20 cellular contexts compared by ENCODE assay signal in genomic region chr6:28078836-28079235, GRCh38. TPM values are rescaled to one million over a fixed set of nuclear protein-coding genes. Genes with fewer than 3 reads are reported as not detected.
DNase-seq lines count a peak whose midpoint lies in the region; ATAC-seq and TF ChIP-seq lines count a peak whose summit lies in the region.
"Had no signal": no experiment of that assay in that cellular context is flagged by ENCODE, and none has a peak within 500 bp of the region (broad histone marks: within the 10 kb centered on the region; RNA-seq: fewer than 3 reads in every experiment).

No MANE protein-coding gene starts in this region.

- peak; percentile 0 for DNase-seq in MCF 10A (ENCODE audit: unreplicated experiment)
- DNase-seq in breast epithelium (ENCODE audit: low spot score in 2 of 2), result no peak
- no peak for DNase-seq in WTC11 (ENCODE audit: low spot score)
- DNase-seq in immature natural killer cell, result no peak
- DNase-seq in progenitor cell of endocrine pancreas (ENCODE audit: low spot score, unreplicated experiment), result no peak
- no peak for DNase-seq in GM23248
- no peak for DNase-seq in hepatic stellate cell (ENCODE audit: low spot score)
- DNase-seq in endodermal cell, result no peak
- DNase-seq: activated CD4-positive, alpha-beta memory T cell treated with anti-CD3 and anti-CD28 coated beads, Interleukin-2, amount 10 ng/mL, durations not matched to agents 7 days and 5 days; activated T-cell treated with anti-CD3 and anti-CD28 coated beads, Interleukin-2, amount 50 U/mL, for 1 hour; body of pancreas; C1 segment of cervical spinal cord; left ventricle myocardium superior; NCI-H1694 treated with DMSO at 0.1 percent for 48 hours; NCI-H748 treated with DMSO at 0.1 percent for 48 hours; sigmoid colon had no signal

- no peaks in the 10 kb centered on the region for H3K9me2 ChIP-seq in GM23248 (ENCODE audit: insufficient read depth)

- BruUV-seq in MCF 10A (replicated peaks; lab: Mats Ljungman, UMichigan), result no TSS peak

- H3K27ac ChIP-seq in breast epithelium, result no peak overlapping the region
- no peak overlapping the region for H3K27ac ChIP-seq in GM23248
- no peak overlapping the region for H3K27ac ChIP-seq in endodermal cell (ENCODE audit: low read depth, low read length)
- H3K27ac ChIP-seq: sigmoid colon, thoracic aorta had no signal

- H3K36me3 ChIP-seq in breast epithelium, result no peaks in the 10 kb centered on the region
- H3K36me3 ChIP-seq in GM23248 (ENCODE audit: low read depth), result no peaks in the 10 kb centered on the region
- peaks cover 4% of the 10 kb centered on the region for H3K36me3 ChIP-seq in endodermal cell (ENCODE audit: control insufficient read depth, insufficient read depth, low read length)
- H3K36me3 ChIP-seq: sigmoid colon, thoracic aorta had no signal

- H3K27me3 ChIP-seq in breast epithelium, result no peaks in the 10 kb centered on the region
- no peaks in the 10 kb centered on the region for H3K27me3 ChIP-seq in GM23248 (replicated peaks; ENCODE audit: insufficient read depth)
- peaks cover 20% of the 10 kb centered on the region for H3K27me3 ChIP-seq in endodermal cell (ENCODE audit: control insufficient read depth, insufficient read depth, low read length, poor library complexity, severe bottlenecking)
- H3K27me3 ChIP-seq: body of pancreas, sigmoid colon had no signal

- H3K4me3 ChIP-seq in breast epithelium (no peak overlapping the region), GM23248 (no peak overlapping the region), endodermal cell (ENCODE audit: low read length) (no peak overlapping the region)
- H3K4me3 ChIP-seq: body of pancreas, sigmoid colon, thoracic aorta had no signal

- no peak for ATAC-seq in WTC11
- ATAC-seq: body of pancreas, left ventricle myocardium superior, Right ventricle myocardium inferior had no signal

- TF ChIP-seq POLR2A in breast epithelium (IDR thresholded peaks at IDR 0.05), result no peak

- intact Hi-C loops in MCF 10A (cut with micrococcal nuclease), result no loop called here
- intact Hi-C loops in breast epithelium (cut with DNase I; ENCODE audit: low total_unique reads), result no loop called here

- in situ Hi-C loops in GM23248 (cut with MboI), result no loop called here

- H3K4me1 Mint-ChIP-seq in MCF 10A (ENCODE audit: insufficient read depth, unreplicated experiment) (peaks cover 13% of the 10 kb centered on the region), WTC11 (peaks cover 8% of the 10 kb centered on the region), immature natural killer cell (peaks cover 22 to 23% of the 10 kb centered on the region in 2 donors), progenitor cell of endocrine pancreas (ENCODE audit: low read depth) (peaks cover 16% of the 10 kb centered on the region), endodermal cell (peaks cover 4% of the 10 kb centered on the region)

- CTCF ChIA-PET in MCF 10A (lab: Yijun Ruan, JAX) (interaction anchor here (0.6 to 1.2 kb wide), 3 partner anchors 11 to 245 kb away, joined by 3 to 5 read pairs (median 3); no protein-coding TSS in a partner anchor), WTC11 (lab: Charles Lee) (no interaction called here)

- WGBS in GM23248 (ENCODE audit: low coverage in 1 of 2, low lambda C conversion rate in 2 of 2, missing lambda C conversion rate in 2 of 2), 2 experiments, result 55 to 64% methylated on average over 6 of the region's 6 CpGs
- WGBS in endodermal cell (ENCODE audit: insufficient coverage in 1 of 2, insufficient read length in 1 of 2), 2 experiments, result 80 to 90% methylated on average over 3 to 6 of the region's 6 CpGs

- POLR2A ChIA-PET in MCF 10A (lab: Yijun Ruan, JAX), result interaction anchor here (0.6 to 2.4 kb wide), 2 partner anchors 26 to 1794 kb away, joined by 3 to 18 read pairs; a partner anchor contains a TSS
- POLR2A ChIA-PET in WTC11 (lab: Charles Lee), result no interaction called here

- H3K9me3 Mint-ChIP-seq in MCF 10A (ENCODE audit: unreplicated experiment), result no peaks in the 10 kb centered on the region
- peaks cover 14% of the 10 kb centered on the region for H3K9me3 Mint-ChIP-seq in WTC11
- no peaks in the 10 kb centered on the region for H3K9me3 Mint-ChIP-seq in immature natural killer cell
- H3K9me3 Mint-ChIP-seq in progenitor cell of endocrine pancreas (ENCODE audit: low read depth), result peaks cover 15% of the 10 kb centered on the region
- H3K9me3 Mint-ChIP-seq in endodermal cell, result peaks cover 21% of the 10 kb centered on the region
- H3K9me3 Mint-ChIP-seq: activated CD4-positive, alpha-beta memory T cell treated with anti-CD3 and anti-CD28 coated beads, Interleukin-2, amount 10 ng/mL, durations not matched to agents 7 days and 5 days; dendritic cell treated with granulocyte-macrophage colony-stimulating factor and Interleukin-4, amounts not matched to agents 40 ng/mL and 50 ng/mL, for 4 days had no signal

- no peak overlapping the region for H2AFZ ChIP-seq in GM23248

- H4K20me1 ChIP-seq in GM23248 (ENCODE audit: insufficient read depth), result no peaks in the 10 kb centered on the region

- H3K27ac Mint-ChIP-seq in MCF 10A (ENCODE audit: low read depth, unreplicated experiment) (no peak overlapping the region), WTC11 (no peak overlapping the region), immature natural killer cell (peak overlapping the region in 1 of 6 donors; percentile 99), progenitor cell of endocrine pancreas (peak overlapping the region; percentile 50), endodermal cell (no peak overlapping the region)
- H3K27ac Mint-ChIP-seq: activated CD4-positive, alpha-beta memory T cell treated with anti-CD3 and anti-CD28 coated beads, Interleukin-2, amount 10 ng/mL, durations not matched to agents 7 days and 5 days had no signal

- TF ChIP-seq CTCF in MCF 10A (IDR thresholded peaks at IDR 0.05; ENCODE audit: unreplicated experiment) (no peak), breast epithelium (IDR thresholded peaks at IDR 0.05) (no peak), WTC11 (IDR thresholded peaks at IDR 0.05) (no peak), progenitor cell of endocrine pancreas (IDR thresholded peaks at IDR 0.05; ENCODE audit: unreplicated experiment) (no peak), endodermal cell (conservative IDR thresholded peaks at IDR 0.05) (no peak)

- H3K4me3 Mint-ChIP-seq in MCF 10A (ENCODE audit: unreplicated experiment) (no peak overlapping the region), WTC11 (peak overlapping the region; percentile 98; the same call in 1 of the 2 replicates), immature natural killer cell (peak overlapping the region in 4 of 5 donors; percentile 28 to 99 (median 74)), progenitor cell of endocrine pancreas (ENCODE audit: low read depth) (peak overlapping the region; percentile 99), endodermal cell (no peak overlapping the region)

- no peak overlapping the region for H3K4me2 ChIP-seq in GM23248 (ENCODE audit: unreplicated experiment)

- H3K36me3 Mint-ChIP-seq in MCF 10A (ENCODE audit: insufficient read depth, unreplicated experiment) (no peaks in the 10 kb centered on the region), WTC11 (peaks cover 18% of the 10 kb centered on the region), immature natural killer cell (no peaks in the 10 kb centered on the region), progenitor cell of endocrine pancreas (ENCODE audit: insufficient read depth) (peaks cover 17% of the 10 kb centered on the region), endodermal cell (ENCODE audit: low read depth) (peaks cover 17% of the 10 kb centered on the region)

- peaks cover 3% of the 10 kb centered on the region for H3K27me3 Mint-ChIP-seq in MCF 10A (ENCODE audit: insufficient read depth, unreplicated experiment)
- peaks cover under 1% of the 10 kb centered on the region; the same call in 1 of the 2 replicates for H3K27me3 Mint-ChIP-seq in WTC11 (ENCODE audit: low read depth)
- peaks cover 18 to 33% (median 20%) of the 10 kb centered on the region in 3 donors for H3K27me3 Mint-ChIP-seq in immature natural killer cell (ENCODE audit: low read depth in 3 of 3)
- H3K27me3 Mint-ChIP-seq in progenitor cell of endocrine pancreas, result peaks cover under 1% of the 10 kb centered on the region
- peaks cover 24% of the 10 kb centered on the region for H3K27me3 Mint-ChIP-seq in endodermal cell (ENCODE audit: insufficient read depth)

- no peaks in the 10 kb centered on the region for H3K9me3 ChIP-seq in breast epithelium
- no peaks in the 10 kb centered on the region for H3K9me3 ChIP-seq in GM23248 (ENCODE audit: low read depth)
- peaks cover 14% of the 10 kb centered on the region for H3K9me3 ChIP-seq in endodermal cell (ENCODE audit: control insufficient read depth, low read length)
- H3K9me3 ChIP-seq: body of pancreas, sigmoid colon, thoracic aorta had no signal

- H3K4me1 ChIP-seq in breast epithelium (no peaks in the 10 kb centered on the region), GM23248 (ENCODE audit: insufficient read depth) (no peaks in the 10 kb centered on the region; the same call in 1 of the 2 replicates), endodermal cell (ENCODE audit: control insufficient read depth, insufficient read depth, low read length) (no peaks in the 10 kb centered on the region)

- no peaks in the 10 kb centered on the region for H3F3A ChIP-seq in GM23248 (ENCODE audit: insufficient read depth)

- H3K9ac ChIP-seq in GM23248 (no peak overlapping the region), endodermal cell (ENCODE audit: extremely low read depth, low read length, poor library complexity, severe bottlenecking) (no peak overlapping the region)

- no peaks in the 10 kb centered on the region for H3K79me2 ChIP-seq in GM23248 (ENCODE audit: insufficient read depth)

RNA-seq across cellular contexts. Expression of gene ZNF165, which starts 1.5 kb away (rescaled TPM):
- total RNA-seq in MCF 10A (2022) (7.1 and 10.8 TPM in 2 replicates), breast epithelium (1 to 10 TPM in 2 of 3 donors, under 1 TPM in 1; 0.16 to 3.1 (median 2.0) TPM), WTC11 (2021) (8.0 to 9.4 TPM (median 9.2 TPM) in 3 replicates), progenitor cell of endocrine pancreas (9.7 TPM in 2 replicates), endodermal cell (1 to 10 TPM; 5.7 to 7.1 TPM)
- polyA plus RNA-seq in immature natural killer cell (under 1 TPM in 2 of 3 donors, not detected in 1; 0.35 to 0.39 TPM), GM23248 (2016; fragmentation: Nextera tagmentation; extraction: Ambion mirVana) (0.41 and 0.81 TPM in 2 replicates)
- 0.25 and 0.86 TPM in 2 replicates for total RNA-seq in GM23248 (2014; rRNA removed; shearing (Covaris generic))
- 1.7 TPM for polyA plus RNA-seq in endodermal cell (2013, experiment 1 of 2)
- 1.7 TPM for polyA plus RNA-seq in endodermal cell (2013, experiment 2 of 2)

RNA-seq across cellular contexts. Expression of gene ZSCAN16, which starts 45.6 kb away (rescaled TPM):
- total RNA-seq in MCF 10A (2022) (2.6 and 4.4 TPM in 2 replicates), breast epithelium (1 to 10 TPM; 2.7 to 9.8 (median 9.7) TPM), WTC11 (2021) (5.7 to 7.3 TPM (median 7.1 TPM) in 3 replicates), progenitor cell of endocrine pancreas (19.6 and 20.2 TPM in 2 replicates), endodermal cell (1 to 10 TPM; 6.0 to 7.4 TPM)
- polyA plus RNA-seq in immature natural killer cell (10 to 100 TPM in 1 of 3 donors, 1 to 10 TPM in 2; 5.8 to 15.6 (median 9.3) TPM), GM23248 (2016; fragmentation: Nextera tagmentation; extraction: Ambion mirVana) (1.2 TPM in 2 replicates)
- 1.2 and 2.3 TPM in 2 replicates for total RNA-seq in GM23248 (2014; rRNA removed; shearing (Covaris generic))
- 6.1 TPM for polyA plus RNA-seq in endodermal cell (2013, experiment 1 of 2)
- 5.2 TPM for polyA plus RNA-seq in endodermal cell (2013, experiment 2 of 2)
- total RNA-seq: G401 had no signal

Comparison
In these comparisons a context has a peak if more than half of its experiments do, and no peak if none do; other contexts are left out.
1. H3K4me3 Mint-ChIP-seq: peak in WTC11 (single experiment), immature natural killer cell (4 of 5) and progenitor cell of endocrine pancreas (single experiment); none in MCF 10A (single experiment) and endodermal cell (single experiment).